Comparison of ENCODE assay signal across 1 cellular context in the genomic region with DNA sequence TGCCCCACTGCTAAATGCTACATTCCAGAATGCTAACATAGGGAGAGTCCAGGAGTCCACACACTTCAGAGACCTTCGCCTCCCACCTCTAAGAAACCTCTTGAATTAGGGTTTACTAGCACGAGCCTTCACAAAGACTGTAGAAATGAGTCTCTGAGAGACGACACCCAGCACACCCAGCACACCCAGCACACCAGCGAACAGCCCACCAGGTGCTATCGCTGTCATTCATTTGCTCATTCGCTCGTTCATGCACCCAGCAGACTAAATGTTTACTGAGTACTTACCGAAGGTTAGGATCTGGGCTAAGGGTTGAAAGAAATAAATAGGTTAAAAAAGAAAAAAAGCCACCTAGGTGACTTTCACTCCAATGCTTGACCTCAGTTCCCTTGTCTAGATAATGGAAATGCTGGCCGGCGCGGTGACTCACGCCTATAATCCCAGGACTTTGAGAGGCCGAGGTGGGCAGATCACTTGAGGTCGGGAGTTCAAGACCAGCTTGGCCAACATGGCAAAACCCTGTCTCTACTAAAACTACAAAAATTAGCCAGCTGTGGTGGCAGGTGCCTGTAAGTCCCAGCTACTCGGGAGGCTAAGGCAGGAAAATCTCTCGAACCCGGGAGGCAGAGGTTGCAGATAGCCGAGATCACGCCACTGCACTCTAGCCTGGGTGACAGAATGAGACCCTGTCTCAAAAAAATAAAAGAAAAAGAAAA.
TF ChIP-seq lines count a peak whose summit lies in the region.

No MANE protein-coding gene starts in this region.

TF ChIP-seq in GM23338, 12 proteins besides CTCF, POLR2A, EP300 and RAD21:
- TF ChIP-seq, protein P1, sequence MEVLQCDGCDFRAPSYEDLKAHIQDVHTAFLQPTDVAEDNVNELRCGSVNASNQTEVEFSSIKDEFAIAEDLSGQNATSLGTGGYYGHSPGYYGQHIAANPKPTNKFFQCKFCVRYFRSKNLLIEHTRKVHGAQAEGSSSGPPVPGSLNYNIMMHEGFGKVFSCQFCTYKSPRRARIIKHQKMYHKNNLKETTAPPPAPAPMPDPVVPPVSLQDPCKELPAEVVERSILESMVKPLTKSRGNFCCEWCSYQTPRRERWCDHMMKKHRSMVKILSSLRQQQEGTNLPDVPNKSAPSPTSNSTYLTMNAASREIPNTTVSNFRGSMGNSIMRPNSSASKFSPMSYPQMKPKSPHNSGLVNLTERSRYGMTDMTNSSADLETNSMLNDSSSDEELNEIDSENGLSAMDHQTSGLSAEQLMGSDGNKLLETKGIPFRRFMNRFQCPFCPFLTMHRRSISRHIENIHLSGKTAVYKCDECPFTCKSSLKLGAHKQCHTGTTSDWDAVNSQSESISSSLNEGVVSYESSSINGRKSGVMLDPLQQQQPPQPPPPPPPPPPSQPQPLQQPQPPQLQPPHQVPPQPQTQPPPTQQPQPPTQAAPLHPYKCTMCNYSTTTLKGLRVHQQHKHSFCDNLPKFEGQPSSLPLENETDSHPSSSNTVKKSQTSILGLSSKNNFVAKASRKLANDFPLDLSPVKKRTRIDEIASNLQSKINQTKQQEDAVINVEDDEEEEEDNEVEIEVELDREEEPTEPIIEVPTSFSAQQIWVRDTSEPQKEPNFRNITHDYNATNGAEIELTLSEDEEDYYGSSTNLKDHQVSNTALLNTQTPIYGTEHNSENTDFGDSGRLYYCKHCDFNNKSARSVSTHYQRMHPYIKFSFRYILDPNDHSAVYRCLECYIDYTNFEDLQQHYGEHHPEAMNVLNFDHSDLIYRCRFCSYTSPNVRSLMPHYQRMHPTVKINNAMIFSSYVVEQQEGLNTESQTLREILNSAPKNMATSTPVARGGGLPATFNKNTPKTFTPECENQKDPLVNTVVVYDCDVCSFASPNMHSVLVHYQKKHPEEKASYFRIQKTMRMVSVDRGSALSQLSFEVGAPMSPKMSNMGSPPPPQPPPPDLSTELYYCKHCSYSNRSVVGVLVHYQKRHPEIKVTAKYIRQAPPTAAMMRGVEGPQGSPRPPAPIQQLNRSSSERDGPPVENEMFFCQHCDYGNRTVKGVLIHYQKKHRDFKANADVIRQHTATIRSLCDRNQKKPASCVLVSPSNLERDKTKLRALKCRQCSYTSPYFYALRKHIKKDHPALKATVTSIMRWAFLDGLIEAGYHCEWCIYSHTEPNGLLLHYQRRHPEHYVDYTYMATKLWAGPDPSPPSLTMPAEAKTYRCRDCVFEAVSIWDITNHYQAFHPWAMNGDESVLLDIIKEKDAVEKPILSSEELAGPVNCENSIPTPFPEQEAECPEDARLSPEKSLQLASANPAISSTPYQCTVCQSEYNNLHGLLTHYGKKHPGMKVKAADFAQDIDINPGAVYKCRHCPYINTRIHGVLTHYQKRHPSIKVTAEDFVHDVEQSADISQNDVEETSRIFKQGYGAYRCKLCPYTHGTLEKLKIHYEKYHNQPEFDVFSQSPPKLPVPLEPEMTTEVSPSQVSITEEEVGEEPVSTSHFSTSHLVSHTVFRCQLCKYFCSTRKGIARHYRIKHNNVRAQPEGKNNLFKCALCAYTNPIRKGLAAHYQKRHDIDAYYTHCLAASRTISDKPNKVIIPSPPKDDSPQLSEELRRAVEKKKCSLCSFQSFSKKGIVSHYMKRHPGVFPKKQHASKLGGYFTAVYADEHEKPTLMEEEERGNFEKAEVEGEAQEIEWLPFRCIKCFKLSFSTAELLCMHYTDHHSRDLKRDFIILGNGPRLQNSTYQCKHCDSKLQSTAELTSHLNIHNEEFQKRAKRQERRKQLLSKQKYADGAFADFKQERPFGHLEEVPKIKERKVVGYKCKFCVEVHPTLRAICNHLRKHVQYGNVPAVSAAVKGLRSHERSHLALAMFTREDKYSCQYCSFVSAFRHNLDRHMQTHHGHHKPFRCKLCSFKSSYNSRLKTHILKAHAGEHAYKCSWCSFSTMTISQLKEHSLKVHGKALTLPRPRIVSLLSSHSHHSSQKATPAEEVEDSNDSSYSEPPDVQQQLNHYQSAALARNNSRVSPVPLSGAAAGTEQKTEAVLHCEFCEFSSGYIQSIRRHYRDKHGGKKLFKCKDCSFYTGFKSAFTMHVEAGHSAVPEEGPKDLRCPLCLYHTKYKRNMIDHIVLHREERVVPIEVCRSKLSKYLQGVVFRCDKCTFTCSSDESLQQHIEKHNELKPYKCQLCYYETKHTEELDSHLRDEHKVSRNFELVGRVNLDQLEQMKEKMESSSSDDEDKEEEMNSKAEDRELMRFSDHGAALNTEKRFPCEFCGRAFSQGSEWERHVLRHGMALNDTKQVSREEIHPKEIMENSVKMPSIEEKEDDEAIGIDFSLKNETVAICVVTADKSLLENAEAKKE (CRISPR knock-in tag; IDR thresholded peaks at IDR 0.05): no peak
- TF ChIP-seq POLR2AphosphoS5 (IDR thresholded peaks at IDR 0.05; ENCODE audit: low read depth) (no peak), ZNF114 (CRISPR knock-in tag; IDR thresholded peaks at IDR 0.05) (no peak), ZNF331 (CRISPR knock-in tag; IDR thresholded peaks at IDR 0.05; ENCODE audit: low read depth) (no peak), CREB1 (CRISPR knock-in tag; IDR thresholded peaks at IDR 0.05; ENCODE audit: low read depth) (no peak), JUNB (IDR thresholded peaks at IDR 0.05; ENCODE audit: unreplicated experiment) (no peak), EZH2phosphoT487 (IDR thresholded peaks at IDR 0.05; ENCODE audit: unreplicated experiment) (no peak), NANOG (IDR thresholded peaks at IDR 0.05; ENCODE audit: borderline replicate concordance) (no peak), EZH2 (IDR thresholded peaks at IDR 0.05; ENCODE audit: low read depth, unreplicated experiment) (no peak), STAT1 (IDR thresholded peaks at IDR 0.05; ENCODE audit: unreplicated experiment) (no peak)
- TF ChIP-seq, protein P2, sequence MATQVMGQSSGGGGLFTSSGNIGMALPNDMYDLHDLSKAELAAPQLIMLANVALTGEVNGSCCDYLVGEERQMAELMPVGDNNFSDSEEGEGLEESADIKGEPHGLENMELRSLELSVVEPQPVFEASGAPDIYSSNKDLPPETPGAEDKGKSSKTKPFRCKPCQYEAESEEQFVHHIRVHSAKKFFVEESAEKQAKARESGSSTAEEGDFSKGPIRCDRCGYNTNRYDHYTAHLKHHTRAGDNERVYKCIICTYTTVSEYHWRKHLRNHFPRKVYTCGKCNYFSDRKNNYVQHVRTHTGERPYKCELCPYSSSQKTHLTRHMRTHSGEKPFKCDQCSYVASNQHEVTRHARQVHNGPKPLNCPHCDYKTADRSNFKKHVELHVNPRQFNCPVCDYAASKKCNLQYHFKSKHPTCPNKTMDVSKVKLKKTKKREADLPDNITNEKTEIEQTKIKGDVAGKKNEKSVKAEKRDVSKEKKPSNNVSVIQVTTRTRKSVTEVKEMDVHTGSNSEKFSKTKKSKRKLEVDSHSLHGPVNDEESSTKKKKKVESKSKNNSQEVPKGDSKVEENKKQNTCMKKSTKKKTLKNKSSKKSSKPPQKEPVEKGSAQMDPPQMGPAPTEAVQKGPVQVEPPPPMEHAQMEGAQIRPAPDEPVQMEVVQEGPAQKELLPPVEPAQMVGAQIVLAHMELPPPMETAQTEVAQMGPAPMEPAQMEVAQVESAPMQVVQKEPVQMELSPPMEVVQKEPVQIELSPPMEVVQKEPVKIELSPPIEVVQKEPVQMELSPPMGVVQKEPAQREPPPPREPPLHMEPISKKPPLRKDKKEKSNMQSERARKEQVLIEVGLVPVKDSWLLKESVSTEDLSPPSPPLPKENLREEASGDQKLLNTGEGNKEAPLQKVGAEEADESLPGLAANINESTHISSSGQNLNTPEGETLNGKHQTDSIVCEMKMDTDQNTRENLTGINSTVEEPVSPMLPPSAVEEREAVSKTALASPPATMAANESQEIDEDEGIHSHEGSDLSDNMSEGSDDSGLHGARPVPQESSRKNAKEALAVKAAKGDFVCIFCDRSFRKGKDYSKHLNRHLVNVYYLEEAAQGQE (IDR thresholded peaks at IDR 0.05; ENCODE audit: unreplicated experiment): no peak
- TF ChIP-seq, protein P3, sequence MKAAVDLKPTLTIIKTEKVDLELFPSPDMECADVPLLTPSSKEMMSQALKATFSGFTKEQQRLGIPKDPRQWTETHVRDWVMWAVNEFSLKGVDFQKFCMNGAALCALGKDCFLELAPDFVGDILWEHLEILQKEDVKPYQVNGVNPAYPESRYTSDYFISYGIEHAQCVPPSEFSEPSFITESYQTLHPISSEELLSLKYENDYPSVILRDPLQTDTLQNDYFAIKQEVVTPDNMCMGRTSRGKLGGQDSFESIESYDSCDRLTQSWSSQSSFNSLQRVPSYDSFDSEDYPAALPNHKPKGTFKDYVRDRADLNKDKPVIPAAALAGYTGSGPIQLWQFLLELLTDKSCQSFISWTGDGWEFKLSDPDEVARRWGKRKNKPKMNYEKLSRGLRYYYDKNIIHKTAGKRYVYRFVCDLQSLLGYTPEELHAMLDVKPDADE (IDR thresholded peaks at IDR 0.05): no peak
